ENCODE assay signal across 18 cellular contexts in genomic region chr3:157093096-157093495, GRCh38.
DNase-seq lines count a peak whose midpoint lies in the region; ATAC-seq, FAIRE-seq and TF ChIP-seq lines count a peak whose summit lies in the region.
"Had no signal": no experiment of that assay in that cellular context is flagged by ENCODE, and none has a peak within 500 bp of the region (broad histone marks: within the 10 kb centered on the region; RNA-seq: fewer than 3 reads in every experiment).

No MANE protein-coding gene starts in this region.

- DNase-seq in heart right ventricle (no peak), Right ventricle myocardium inferior (ENCODE audit: missing footprints) (no peak), MV-4-11 (lab: John Stamatoyannopoulos, UW) (no peak), GM12891 (ENCODE audit: insufficient read length, low spot score) (no peak), frontal cortex (ENCODE audit: low spot score in 2 of 2) (no peak)
- no peak for DNase-seq in activated T-helper 2 cell treated with anti-CD3 and anti-CD28 coated beads, Interferon-gamma antibody, Interleukin-2, Interleukin-4, amounts not matched to agents 10 μg/mL and 5 μg/mL and 100 μg/mL, durations not matched to agents 14 hours and 24 hours and 36 hours (ENCODE audit: low spot score)
- DNase-seq: activated CD8-positive, alpha-beta memory T cell treated with anti-CD3 and anti-CD28 coated beads, Interleukin-2, amount 50 U/mL, for 4 hours; brain microvascular endothelial cell; dermis blood vessel endothelial cell; Karpas-422; NCI-H1436; WERI-Rb-1 had no signal

- 62 to 70% methylated on average over 1 of the region's 1 CpG for WGBS in heart right ventricle, 2 donors

- no peaks in the 10 kb centered on the region for H3K27me3 Mint-ChIP-seq in activated T-helper 2 cell treated with anti-CD3 and anti-CD28 coated beads, Interferon-gamma antibody, Interleukin-2, Interleukin-4, amounts not matched to agents 10 μg/mL and 5 μg/mL and 100 μg/mL, durations not matched to agents 14 hours and 24 hours and 36 hours (ENCODE audit: low read depth)
- H3K27me3 Mint-ChIP-seq: activated naive CD8-positive, alpha-beta T cell had no signal

- H3K4me1 ChIP-seq in heart right ventricle = peaks cover 0 to 77% (median 40%) of the 10 kb centered on the region in 9 donors

- H3K36me3 Mint-ChIP-seq in activated T-helper 2 cell treated with anti-CD3 and anti-CD28 coated beads, Interferon-gamma antibody, Interleukin-2, Interleukin-4, amounts not matched to agents 10 μg/mL and 5 μg/mL and 100 μg/mL, durations not matched to agents 14 hours and 24 hours and 36 hours (ENCODE audit: low read depth) = no peaks in the 10 kb centered on the region
- H3K36me3 Mint-ChIP-seq: mesothelial cell of epicardium, neural progenitor cell had no signal

- H3K27me3 ChIP-seq in heart right ventricle = no peaks in the 10 kb centered on the region
- H3K27me3 ChIP-seq: brain microvascular endothelial cell had no signal

- no peaks in the 10 kb centered on the region for H3K9me3 Mint-ChIP-seq in activated T-helper 2 cell treated with anti-CD3 and anti-CD28 coated beads, Interferon-gamma antibody, Interleukin-2, Interleukin-4, amounts not matched to agents 10 μg/mL and 5 μg/mL and 100 μg/mL, durations not matched to agents 14 hours and 24 hours and 36 hours
- H3K9me3 Mint-ChIP-seq: mesothelial cell of epicardium, neural progenitor cell had no signal

- intact Hi-C loops in heart right ventricle (cut with DNase I) (loop anchor here in 2 of 10 donors (2.0 to 5.0 kb wide), 2 partner anchors 16 to 541 kb away; no protein-coding TSS in a partner anchor), Right ventricle myocardium inferior (cut with DNase I) (no loop called here)
- intact Hi-C loops in activated T-helper 2 cell treated with anti-CD3 and anti-CD28 coated beads, Interferon-gamma antibody, Interleukin-2, Interleukin-4, amounts not matched to agents 10 μg/mL and 5 μg/mL and 100 μg/mL, durations not matched to agents 14 hours and 24 hours and 36 hours (cut with micrococcal nuclease) = no loop called here

- H3K27ac Mint-ChIP-seq in activated T-helper 2 cell treated with anti-CD3 and anti-CD28 coated beads, Interferon-gamma antibody, Interleukin-2, Interleukin-4, amounts not matched to agents 10 μg/mL and 5 μg/mL and 100 μg/mL, durations not matched to agents 14 hours and 24 hours and 36 hours = peak overlapping the region; percentile 1
- H3K27ac Mint-ChIP-seq: activated naive CD8-positive, alpha-beta T cell; mesothelial cell of epicardium; neural progenitor cell had no signal

- no peak overlapping the region for H3K4me3 Mint-ChIP-seq in activated T-helper 2 cell treated with anti-CD3 and anti-CD28 coated beads, Interferon-gamma antibody, Interleukin-2, Interleukin-4, amounts not matched to agents 10 μg/mL and 5 μg/mL and 100 μg/mL, durations not matched to agents 14 hours and 24 hours and 36 hours (ENCODE audit: low read depth)
- H3K4me3 Mint-ChIP-seq: activated naive CD8-positive, alpha-beta T cell; mesothelial cell of epicardium; neural progenitor cell had no signal

- H3K4me1 Mint-ChIP-seq in activated T-helper 2 cell treated with anti-CD3 and anti-CD28 coated beads, Interferon-gamma antibody, Interleukin-2, Interleukin-4, amounts not matched to agents 10 μg/mL and 5 μg/mL and 100 μg/mL, durations not matched to agents 14 hours and 24 hours and 36 hours (ENCODE audit: low read depth) = peaks cover 64% of the 10 kb centered on the region

- H3K36me3 ChIP-seq in heart right ventricle = no peaks in the 10 kb centered on the region
- H3K36me3 ChIP-seq: brain microvascular endothelial cell, neural progenitor cell, WERI-Rb-1 had no signal

- no peak for TF ChIP-seq POLR2A in GM12891 (IDR thresholded peaks at IDR 0.05; ENCODE audit: low read depth, low read length)

- H3K4me3 ChIP-seq in heart right ventricle = peak overlapping the region in 9 of 10 donors; percentile 47 to 71 (median 63)
- H3K4me3 ChIP-seq: neural progenitor cell had no signal

- TF ChIP-seq CTCF in heart right ventricle (IDR thresholded peaks at IDR 0.05) = no peak

- no peak for ATAC-seq in heart right ventricle
- no peak for ATAC-seq in Right ventricle myocardium inferior
- ATAC-seq in GM18858 (IDR thresholded peaks at IDR 0.05; ENCODE audit: unreplicated experiment) = peak; percentile 27
- peak; percentile 14 for ATAC-seq in HG02798 (IDR thresholded peaks at IDR 0.05; ENCODE audit: poor library complexity, unreplicated experiment)

- FAIRE-seq in GM12891 (lab: Jason Lieb, UNC) (no peak), frontal cortex (lab: Jason Lieb, UNC) (no peak)
- FAIRE-seq: islet of Langerhans had no signal

- no peaks in the 10 kb centered on the region for H3K9me3 ChIP-seq in heart right ventricle

- peak overlapping the region in 8 of 10 donors; percentile 96 to 100 (median 100) for H3K27ac ChIP-seq in heart right ventricle
- H3K27ac ChIP-seq: brain microvascular endothelial cell, neural progenitor cell, WERI-Rb-1 had no signal

TF ChIP-seq in GM12891, 5 proteins besides CTCF, POLR2A, EP300 and RAD21:
- no peak for TF ChIP-seq POU2F2 (IDR thresholded peaks at IDR 0.05; ENCODE audit: low read depth, low read length)
- no peak for TF ChIP-seq PAX5 (IDR thresholded peaks at IDR 0.05; ENCODE audit: insufficient read depth, low read length, severe bottlenecking)
- TF ChIP-seq SPI1 (IDR thresholded peaks at IDR 0.05; ENCODE audit: low read depth, low read length) = no peak
- TF ChIP-seq POLR2AphosphoS5 (IDR thresholded peaks at IDR 0.05; ENCODE audit: low read depth, low read length) = no peak
- no peak for TF ChIP-seq TAF1 (IDR thresholded peaks at IDR 0.05; ENCODE audit: low read depth, low read length)

Comparison
In these comparisons a context has a peak if more than half of its experiments do, and no peak if none do; other contexts are left out.
1. ATAC-seq: peak in GM18858 (single experiment) and HG02798 (single experiment); none in heart right ventricle (0 of 8) and Right ventricle myocardium inferior (single experiment).